Comparison of ENCODE assay signal across 8 cellular contexts in genomic region chr15:64096486-64097431, GRCh38. TPM values are rescaled to one million over a fixed set of nuclear protein-coding genes. Genes with fewer than 3 reads are reported as not detected.
DNase-seq lines count a peak whose midpoint lies in the region; ATAC-seq and TF ChIP-seq lines count a peak whose summit lies in the region.

No MANE protein-coding gene starts in this region.

- peak overlapping the region; percentile 69 to 94 (median 88) for H3K27ac ChIP-seq in heart left ventricle
- peak overlapping the region; percentile 85 for H3K27ac ChIP-seq in effector memory CD4-positive, alpha-beta T cell (ENCODE audit: insufficient read depth, low read length, poor library complexity, severe bottlenecking)

- WGBS in heart left ventricle, 4 donors, result 3 to 5% (median 4%) methylated on average over 24 of the region's 24 CpGs

- ATAC-seq in heart left ventricle (no peak), left cardiac atrium (no peak)

- peaks cover 0 to 7% (median 0%) of the 10 kb centered on the region in 9 donors for H3K36me3 ChIP-seq in heart left ventricle
- no peaks in the 10 kb centered on the region for H3K36me3 ChIP-seq in effector memory CD4-positive, alpha-beta T cell (ENCODE audit: control insufficient read depth, insufficient read depth, low read length)

- peak overlapping the region; percentile 75 to 99 (median 92) for H3K4me3 ChIP-seq in heart left ventricle
- peak overlapping the region; percentile 93 for H3K4me3 ChIP-seq in effector memory CD4-positive, alpha-beta T cell (ENCODE audit: insufficient read depth, low read depth, low read length, poor library complexity, severe bottlenecking)

- H3K27me3 ChIP-seq in heart left ventricle, result no peaks in the 10 kb centered on the region
- no peaks in the 10 kb centered on the region for H3K27me3 ChIP-seq in effector memory CD4-positive, alpha-beta T cell (replicated peaks; ENCODE audit: control insufficient read depth, insufficient read depth, low read length, poor library complexity, severe bottlenecking)

- intact Hi-C loops in heart left ventricle (cut with DNase I), result loop anchor here in 7 of 10 donors (5.0 to 10.0 kb wide), 2 partner anchors 48 to 56 kb away; partner anchors contain the start of gene SNX22 (in 6 of the 7)
- intact Hi-C loops in left cardiac atrium (cut with DNase I), result loop anchor here in 1 of 2 donors (10.0 kb wide), 1 partner anchor 58 kb away; the partner anchor contains the start of gene SNX22

- H3K9me3 Mint-ChIP-seq in nephron progenitor cell, result no peaks in the 10 kb centered on the region

- peaks cover 22% of the 10 kb centered on the region for H3K36me3 Mint-ChIP-seq in nephron progenitor cell (ENCODE audit: low read depth)

- H3K27me3 Mint-ChIP-seq in nephron progenitor cell (ENCODE audit: low read depth, poor library complexity), result no peaks in the 10 kb centered on the region

- H3K27ac Mint-ChIP-seq in nephron progenitor cell, result peak overlapping the region; percentile 94

- H3K4me1 Mint-ChIP-seq in nephron progenitor cell, result peaks cover 60% of the 10 kb centered on the region

- peaks cover 8 to 84% (median 60%) of the 10 kb centered on the region in 12 donors for H3K4me1 ChIP-seq in heart left ventricle
- H3K4me1 ChIP-seq in effector memory CD4-positive, alpha-beta T cell (ENCODE audit: control insufficient read depth, insufficient read depth, low read length, poor library complexity, severe bottlenecking), result peaks cover 36% of the 10 kb centered on the region

- TF ChIP-seq CTCF in heart left ventricle (IDR thresholded peaks at IDR 0.05) (no peak), nephron progenitor cell (IDR thresholded peaks at IDR 0.05) (no peak)

- no peaks in the 10 kb centered on the region for H3K9me3 ChIP-seq in heart left ventricle
- no peaks in the 10 kb centered on the region for H3K9me3 ChIP-seq in effector memory CD4-positive, alpha-beta T cell (ENCODE audit: control insufficient read depth, low read length)

- DNase-seq in heart left ventricle (peak in 1 of 5 donors; percentile 36), left cardiac atrium (no peak), RKO (ENCODE audit: low spot score) (peak; percentile 67), nephron progenitor cell (no peak), amniotic stem cell (lab: John Stamatoyannopoulos, UW) (no peak), NCI-H345 treated with DMSO at 0.1 percent for 48 hours (lab: John Stamatoyannopoulos, UW; ENCODE audit: unreplicated experiment) (no peak), ecto neural progenitor cell (ENCODE audit: low spot score) (no peak)
- DNase-seq in effector memory CD4-positive, alpha-beta T cell, result no peak

- TF ChIP-seq POLR2A in heart left ventricle (IDR thresholded peaks at IDR 0.05), result no peak

- H3K4me3 Mint-ChIP-seq in nephron progenitor cell, result peak overlapping the region; percentile 97

RNA-seq across cellular contexts. Expression of gene SNX1, which starts 1.0 kb away (rescaled TPM):
- total RNA-seq in heart left ventricle (100 to 1,000 TPM in 3 of 9 donors, 10 to 100 TPM in 6; 38.7 to 117 (median 87.2) TPM), left cardiac atrium (100 to 1,000 TPM in 1 of 2 donors, 10 to 100 TPM in 1; 92.7 to 108 TPM)
- polyA plus RNA-seq in heart left ventricle, result 10 to 100 TPM; 41.4 to 70.0 TPM

RNA-seq across cellular contexts. Expression of gene CIAO2A, which starts 3.1 kb away (rescaled TPM):
- 10 to 100 TPM; 41.6 to 79.5 (median 55.4) TPM for total RNA-seq in heart left ventricle
- 100 to 1,000 TPM; 111 to 114 TPM for polyA plus RNA-seq in heart left ventricle
- total RNA-seq in left cardiac atrium, result 10 to 100 TPM; 49.1 to 55.2 TPM

RNA-seq across cellular contexts. Expression of gene DAPK2, which starts 50.5 kb away (rescaled TPM):
- 10 to 100 TPM; 20.4 to 56.2 (median 26.4) TPM for total RNA-seq in heart left ventricle
- polyA plus RNA-seq in heart left ventricle, result 10 to 100 TPM; 24.6 to 30.9 TPM
- total RNA-seq in left cardiac atrium, result 10 to 100 TPM; 72.5 to 94.9 TPM

RNA-seq across cellular contexts. Expression of gene SNX22, which starts 54.8 kb away (rescaled TPM):
- 1 to 10 TPM in 7 of 9 donors, under 1 TPM in 2; 0.71 to 4.7 (median 1.8) TPM for total RNA-seq in heart left ventricle
- 1 to 10 TPM; 1.9 to 6.7 TPM for polyA plus RNA-seq in heart left ventricle
- 10 to 100 TPM; 28.9 to 29.8 TPM for total RNA-seq in left cardiac atrium
